In genomic region chr5:76351176-76351575, GRCh38 we compare ENCODE assay signal across 17 cellular contexts. TPM values are rescaled to one million over a fixed set of nuclear protein-coding genes. Genes with fewer than 3 reads are reported as not detected.
DNase-seq lines count a peak whose midpoint lies in the region; ATAC-seq and TF ChIP-seq lines count a peak whose summit lies in the region.
"Had no signal": no experiment of that assay in that cellular context is flagged by ENCODE, and none has a peak within 500 bp of the region (broad histone marks: within the 10 kb centered on the region; RNA-seq: fewer than 3 reads in every experiment).

No MANE protein-coding gene starts in this region.

- H3K4me3 Mint-ChIP-seq in activated B cell treated with CpG ODN at 0.5 μM for 24 hours (peak overlapping the region; percentile 35), progenitor cell of endocrine pancreas (ENCODE audit: low read depth) (no peak overlapping the region)
- H3K4me3 Mint-ChIP-seq: activated CD8-positive, alpha-beta memory T cell treated with anti-CD3 and anti-CD28 coated beads, Interleukin-2, amount 10 ng/mL, durations not matched to agents 7 days and 5 days; neural progenitor cell; stimulated activated naive CD8-positive, alpha-beta T cell treated with anti-CD3 and anti-CD28 coated beads, Interleukin-15, Interleukin-2, amounts not matched to agents 100 ng/mL and 50 ng/mL, for 24 hours had no signal

- POLR2A ChIA-PET in activated B cell treated with CpG ODN at 0.5 μM for 24 hours (lab: Charles Lee), result interaction anchor here (0.6 to 1.5 kb wide), 3 partner anchors 52 to 1502 kb away, joined by 3 to 5 read pairs (median 3); partner anchors contain the start of genes AGGF1 and IQGAP2

- CTCF ChIA-PET in activated B cell treated with CpG ODN at 0.5 μM for 24 hours (lab: Charles Lee), result interaction anchor here (1.2 to 1.6 kb wide), 2 partner anchors 51 to 52 kb away, joined by 3 to 5 read pairs; no protein-coding TSS in a partner anchor

- H3K27ac Mint-ChIP-seq in activated B cell treated with CpG ODN at 0.5 μM for 24 hours (peak overlapping the region; percentile 66), progenitor cell of endocrine pancreas (no peak overlapping the region)
- H3K27ac Mint-ChIP-seq: activated CD8-positive, alpha-beta memory T cell treated with anti-CD3 and anti-CD28 coated beads, Interleukin-2, amount 10 ng/mL, durations not matched to agents 7 days and 5 days; stimulated activated naive CD8-positive, alpha-beta T cell treated with anti-CD3 and anti-CD28 coated beads, Interleukin-15, Interleukin-2, amounts not matched to agents 100 ng/mL and 50 ng/mL, for 24 hours had no signal

- H3K9me3 Mint-ChIP-seq in activated B cell treated with CpG ODN at 0.5 μM for 24 hours, result no peaks in the 10 kb centered on the region
- no peaks in the 10 kb centered on the region for H3K9me3 Mint-ChIP-seq in progenitor cell of endocrine pancreas (ENCODE audit: low read depth)
- H3K9me3 Mint-ChIP-seq: neural progenitor cell; stimulated activated naive CD8-positive, alpha-beta T cell treated with anti-CD3 and anti-CD28 coated beads, Interleukin-15, Interleukin-2, amounts not matched to agents 100 ng/mL and 50 ng/mL, for 24 hours had no signal

- H3K27me3 Mint-ChIP-seq in activated B cell treated with CpG ODN at 0.5 μM for 24 hours (peaks cover 3% of the 10 kb centered on the region), progenitor cell of endocrine pancreas (no peaks in the 10 kb centered on the region)
- H3K27me3 Mint-ChIP-seq: activated CD8-positive, alpha-beta memory T cell treated with anti-CD3 and anti-CD28 coated beads, Interleukin-2, amount 10 ng/mL, durations not matched to agents 7 days and 5 days; stimulated activated naive CD8-positive, alpha-beta T cell treated with anti-CD3 and anti-CD28 coated beads, Interleukin-15, Interleukin-2, amounts not matched to agents 100 ng/mL and 50 ng/mL, for 24 hours had no signal

- intact Hi-C loops in activated B cell treated with CpG ODN at 0.5 μM for 24 hours (cut with micrococcal nuclease), result loop anchor here (1.0 to 5.0 kb wide), 2 partner anchors 52 to 634 kb away; partner anchors contain the start of genes IQGAP2 and POC5

- ATAC-seq in GM18909 (IDR thresholded peaks at IDR 0.05; ENCODE audit: poor library complexity, unreplicated experiment), result peak; percentile 16
- peak; percentile 21 for ATAC-seq in GM21619 (IDR thresholded peaks at IDR 0.05; ENCODE audit: unreplicated experiment)
- peak; percentile 7 for ATAC-seq in HG03045 (IDR thresholded peaks at IDR 0.05; ENCODE audit: unreplicated experiment)
- ATAC-seq in activated B cell treated with CpG ODN at 0.5 μM for 24 hours (ENCODE audit: low read depth), result peak; percentile 30
- ATAC-seq: activated CD8-positive, alpha-beta memory T cell treated with anti-CD3 and anti-CD28 coated beads, Interleukin-2, amount 10 ng/mL, durations not matched to agents 7 days and 5 days; sciatic nerve; SK-N-SH treated with all-trans-retinoic acid at 6 μM for 48 hours had no signal

- H3K36me3 Mint-ChIP-seq in activated B cell treated with CpG ODN at 0.5 μM for 24 hours (ENCODE audit: low read depth) (no peaks in the 10 kb centered on the region), progenitor cell of endocrine pancreas (ENCODE audit: insufficient read depth) (no peaks in the 10 kb centered on the region)
- H3K36me3 Mint-ChIP-seq: activated CD8-positive, alpha-beta memory T cell treated with anti-CD3 and anti-CD28 coated beads, Interleukin-2, amount 10 ng/mL, durations not matched to agents 7 days and 5 days; neural progenitor cell had no signal

- TF ChIP-seq CTCF in activated B cell treated with CpG ODN at 0.5 μM for 24 hours (IDR thresholded peaks at IDR 0.05) (no peak), progenitor cell of endocrine pancreas (IDR thresholded peaks at IDR 0.05; ENCODE audit: unreplicated experiment) (no peak)

- DNase-seq in activated B cell treated with CpG ODN at 0.5 μM for 24 hours (no peak), progenitor cell of endocrine pancreas (ENCODE audit: low spot score, unreplicated experiment) (no peak), NOMO-1 (lab: John Stamatoyannopoulos, UW; ENCODE audit: unreplicated experiment in 2 of 2) (no peak), HPDE6-E6E7 (ENCODE audit: extremely low spot score) (no peak), D341Med (ENCODE audit: low spot score) (no peak)
- DNase-seq: activated CD8-positive, alpha-beta memory T cell treated with anti-CD3 and anti-CD28 coated beads, Interleukin-2, amount 10 ng/mL, durations not matched to agents 7 days and 5 days; activated naive CD4-positive, alpha-beta T cell treated with Interleukin-2 at 50 U/mL for 16 hours; DND-41; effector CD8-positive, alpha-beta T cell; GM23248 had no signal

- H3K4me1 Mint-ChIP-seq in activated B cell treated with CpG ODN at 0.5 μM for 24 hours (peaks cover 24% of the 10 kb centered on the region), progenitor cell of endocrine pancreas (ENCODE audit: low read depth) (peaks cover 4% of the 10 kb centered on the region)

RNA-seq across cellular contexts. Expression of gene IQGAP2, which starts 51.9 kb away (rescaled TPM):
- total RNA-seq in activated B cell treated with CpG ODN at 0.5 μM for 24 hours (6.7 and 8.8 TPM in 2 replicates), progenitor cell of endocrine pancreas (16.7 and 17.2 TPM in 2 replicates)
- total RNA-seq: GM23248 had no signal
